Comparison of ENCODE assay signal across 27 cellular contexts in genomic region chr3:189590223-189590622, GRCh38. TPM values are rescaled to one million over a fixed set of nuclear protein-coding genes. Genes with fewer than 3 reads are reported as not detected.
"Had no signal": no experiment of that assay in that cellular context is flagged by ENCODE, and none has a peak within 500 bp of the region (broad histone marks: within the 10 kb centered on the region; RNA-seq: fewer than 3 reads in every experiment).

No MANE protein-coding gene starts in this region.

- H3K9me3 ChIP-seq: neutrophil, psoas muscle, right lobe of liver, stomach, testis, thyroid gland, transverse colon, upper lobe of right lung had no signal

- FAIRE-seq: urothelium cell line had no signal

- H3K79me2 ChIP-seq: hepatocyte, parathyroid adenoma had no signal

- H3K36me3 ChIP-seq: heart right ventricle, left ventricle myocardium inferior, neural progenitor cell, neutrophil, right lobe of liver, stomach, thyroid gland, transverse colon, upper lobe of right lung had no signal

- DNase-seq: heart right ventricle; islet precursor cell; left colon; left ventricle myocardium inferior; mesendoderm; naive B cell; natural killer cell; nephron progenitor cell; occipital lobe; psoas muscle; right lobe of liver; stimulated activated CD4-positive, alpha-beta T cell treated with anti-CD3 and anti-CD28 coated beads, Interleukin-2, amount 100 ng/mL, for 24 hours; stimulated activated CD4-positive, alpha-beta T cell treated with anti-CD3 and anti-CD28 coated beads, Interleukin-4, amount 100 ng/mL, for 1 hour; stimulated activated naive B cell treated with anti-CD40 and anti-IgM and Interleukin-4, amounts not matched to agents 10 μg/mL and 1 μg/mL and 100 μg/mL, for 72 hours; stimulated activated naive CD8-positive, alpha-beta T cell treated with anti-CD3 and anti-CD28 coated beads, Interleukin-15, Interleukin-2, amounts not matched to agents 100 U/mL and 50 U/mL, for 24 hours; stomach; testis; transverse colon; upper lobe of right lung had no signal

- H3K27me3 ChIP-seq: hepatocyte, neural progenitor cell, neutrophil, right lobe of liver, stomach, testis, thyroid gland, transverse colon, upper lobe of right lung had no signal

- ATAC-seq: heart right ventricle; left colon; natural killer cell; psoas muscle; right lobe of liver; stimulated activated naive B cell treated with anti-CD40 and anti-IgM and Interleukin-4, amounts not matched to agents 10 μg/mL and 1 μg/mL and 100 μg/mL, for 72 hours; stimulated activated naive CD8-positive, alpha-beta T cell treated with anti-CD3 and anti-CD28 coated beads, Interleukin-15, Interleukin-2, amounts not matched to agents 100 U/mL and 50 U/mL, for 24 hours; upper lobe of right lung had no signal

- H3K4me1 ChIP-seq: left ventricle myocardium inferior, neural progenitor cell, parathyroid adenoma, stomach, testis, thyroid gland, transverse colon, upper lobe of right lung had no signal

- H3K4me2 ChIP-seq: hepatocyte, neural progenitor cell, smooth muscle cell had no signal

- H2AFZ ChIP-seq: hepatocyte, neural progenitor cell, parathyroid adenoma had no signal

- H3K27ac ChIP-seq: heart right ventricle, hepatocyte, left ventricle myocardium inferior, neural progenitor cell, neutrophil, parathyroid adenoma, psoas muscle, right lobe of liver, stomach, testis, thyroid gland, transverse colon, upper lobe of right lung had no signal

- H3K9ac ChIP-seq: neural progenitor cell, parathyroid adenoma had no signal

- H3K4me3 ChIP-seq: heart right ventricle, hepatocyte, left ventricle myocardium inferior, lung, neural progenitor cell, psoas muscle, right lobe of liver, smooth muscle cell, stomach, testis, thyroid gland, transverse colon, upper lobe of right lung had no signal

RNA-seq across cellular contexts. Expression of gene TP63, which starts 41.0 kb away (rescaled TPM):
- total RNA-seq: transverse colon had no signal
